ENCODE assay signal across 8 cellular contexts in the genomic region with DNA sequence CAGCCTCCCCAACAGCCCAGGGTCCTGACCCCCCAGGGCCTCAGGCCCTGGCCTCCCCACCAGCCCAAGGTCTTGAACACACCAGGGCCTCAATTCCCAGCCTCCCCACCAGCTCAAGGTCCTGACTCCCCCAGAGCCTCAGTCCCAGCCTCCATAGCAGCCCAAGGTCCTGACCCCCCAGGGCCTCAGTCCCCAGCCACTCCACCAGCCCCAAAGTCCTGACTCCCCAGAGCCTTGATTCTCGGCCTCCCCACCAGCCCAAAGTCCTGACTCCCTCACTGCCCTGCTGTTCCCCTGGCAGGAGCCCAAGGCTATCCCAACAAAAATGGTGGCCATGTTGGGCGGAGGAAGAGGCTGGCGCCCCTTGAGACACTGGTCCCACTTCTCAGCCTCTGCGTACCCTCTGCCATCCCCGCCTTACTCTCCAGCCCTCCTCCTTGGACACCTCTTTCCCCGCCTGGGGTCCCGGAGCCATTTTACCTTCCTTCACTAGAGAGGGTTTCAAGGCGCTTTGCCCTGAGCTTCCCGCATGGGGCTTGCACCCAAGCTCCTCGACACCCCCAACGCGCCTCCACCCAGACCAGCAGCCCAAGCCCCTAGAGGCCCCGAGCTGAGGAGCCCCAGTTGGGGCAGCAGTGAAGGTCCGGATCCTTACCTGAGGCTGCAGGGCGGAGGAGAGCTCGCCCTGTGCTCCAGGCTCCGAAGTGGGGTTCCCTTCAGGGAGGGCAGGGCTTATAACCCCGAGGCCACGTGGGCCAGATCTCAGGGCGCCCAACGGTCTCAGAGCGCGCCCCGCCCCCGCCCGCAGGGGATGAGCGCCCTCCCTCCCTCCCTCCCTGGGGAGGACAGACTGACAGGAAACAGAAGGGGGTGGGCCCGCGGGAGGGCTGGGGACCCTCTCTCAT. TPM values are rescaled to one million over a fixed set of nuclear protein-coding genes. Genes with fewer than 3 reads are reported as not detected.
DNase-seq lines count a peak whose midpoint lies in the region; ATAC-seq and TF ChIP-seq lines count a peak whose summit lies in the region.

No MANE protein-coding gene starts in this region.

- H3K9me3 Mint-ChIP-seq in mesothelial cell of epicardium = no peaks in the 10 kb centered on the region

- intact Hi-C loops in aorta (cut with DNase I) = no loop called here

- TF ChIP-seq CTCF in mesothelial cell of epicardium (IDR thresholded peaks at IDR 0.05; ENCODE audit: unreplicated experiment) = no peak

- H3K27ac Mint-ChIP-seq in mesothelial cell of epicardium = no peak overlapping the region

- H3K36me3 ChIP-seq in rectal smooth muscle tissue (ENCODE audit: control insufficient read depth, insufficient read depth, low read length) = no peaks in the 10 kb centered on the region
- H3K36me3 ChIP-seq in aorta (ENCODE audit: control insufficient read depth in 1 of 2, insufficient read depth in 2 of 2, low read length in 1 of 2) = no peaks in the 10 kb centered on the region

- WGBS in aorta, 2 donors = 84 to 91% methylated on average over 20 to 29 of the region's 29 CpGs

- H3K9me3 ChIP-seq in aorta (ENCODE audit: control insufficient read depth, low read length) = no peaks in the 10 kb centered on the region

- no peaks in the 10 kb centered on the region for H3K27me3 ChIP-seq in rectal smooth muscle tissue (ENCODE audit: control insufficient read depth, insufficient read depth, low read length)
- H3K27me3 ChIP-seq in aorta (ENCODE audit: control insufficient read depth in 1 of 2, insufficient read depth in 2 of 2, low read length in 1 of 2) = no peaks in the 10 kb centered on the region

- H3K4me1 ChIP-seq in rectal smooth muscle tissue (ENCODE audit: control insufficient read depth, insufficient read depth, low read length) = peaks cover 4% of the 10 kb centered on the region
- no peaks in the 10 kb centered on the region for H3K4me1 ChIP-seq in aorta (ENCODE audit: control insufficient read depth in 1 of 2, insufficient read depth in 2 of 2, low read length in 2 of 2)

- no peaks in the 10 kb centered on the region for H3K27me3 Mint-ChIP-seq in mesothelial cell of epicardium (ENCODE audit: low read depth)

- H3K4me3 ChIP-seq in rectal smooth muscle tissue (ENCODE audit: low read length) (peak overlapping the region; percentile 70), aorta (ENCODE audit: low read length in 2 of 2) (no peak overlapping the region)

- no peak overlapping the region for H3K4me3 Mint-ChIP-seq in mesothelial cell of epicardium

- H3K27ac ChIP-seq in rectal smooth muscle tissue (ENCODE audit: low read depth, low read length) = peak overlapping the region; percentile 17
- H3K27ac ChIP-seq in aorta (ENCODE audit: low read depth in 1 of 2, low read length in 2 of 2) = no peak overlapping the region

- peaks cover 26% of the 10 kb centered on the region for H3K4me1 Mint-ChIP-seq in mesothelial cell of epicardium

- peak; percentile 22 for ATAC-seq in HG03135 (IDR thresholded peaks at IDR 0.05; ENCODE audit: unreplicated experiment)
- ATAC-seq in aorta (ENCODE audit: low FRiP score) = peak; percentile 51

- no peaks in the 10 kb centered on the region for H3K36me3 Mint-ChIP-seq in mesothelial cell of epicardium

- peak overlapping the region; percentile 77 for H3K9ac ChIP-seq in rectal smooth muscle tissue (ENCODE audit: low read length)

- DNase-seq in CD1c-positive myeloid dendritic cell (ENCODE audit: extremely low spot score) (peak; percentile 91), aorta (peak; percentile 89), GOT3 (lab: John Stamatoyannopoulos, UW) (no peak), mesothelial cell of epicardium (ENCODE audit: low spot score in 2 of 2, unreplicated experiment in 2 of 2) (no peak)
- DNase-seq in activated CD4-positive, alpha-beta T cell treated with anti-CD3 and anti-CD28 coated beads for 1 hour = peak; percentile 93
- peak; percentile 76 for DNase-seq in effector CD4-positive, alpha-beta T cell

RNA-seq across cellular contexts. Expression of a gene that starts 3.5 kb away (rescaled TPM):
- total RNA-seq in aorta = 10 to 100 TPM in 1 of 2 donors, 1 to 10 TPM in 1; 9.0 to 21.0 TPM
- polyA plus RNA-seq in aorta = 10 to 100 TPM in 1 of 2 donors, 1 to 10 TPM in 1; 4.3 to 46.7 TPM
- total RNA-seq in mesothelial cell of epicardium = 87.2 to 88.8 TPM (median 88.4 TPM) in 3 replicates

RNA-seq across cellular contexts. Expression of a gene that starts 19.9 kb away (rescaled TPM):
- total RNA-seq in aorta (10 to 100 TPM; 38.4 to 56.3 TPM), mesothelial cell of epicardium (76.8 to 90.7 TPM (median 86.6 TPM) in 3 replicates)
- 10 to 100 TPM; 69.1 to 78.2 TPM for polyA plus RNA-seq in aorta

RNA-seq across cellular contexts. Expression of a gene that starts 51.3 kb away (rescaled TPM):
- under 1 TPM; 0.26 to 0.63 TPM for total RNA-seq in aorta
- polyA plus RNA-seq in aorta = under 1 TPM; 0.18 to 0.38 TPM
- total RNA-seq in mesothelial cell of epicardium = not detected in 3 replicates

Comparison
In these comparisons a context has a peak if more than half of its experiments do, and no peak if none do; other contexts are left out.
1. DNase-seq: peak in CD1c-positive myeloid dendritic cell (single experiment), activated CD4-positive, alpha-beta T cell treated with anti-CD3 and anti-CD28 coated beads for 1 hour (single experiment), effector CD4-positive, alpha-beta T cell (single experiment) and aorta (2 of 2); none in GOT3 (single experiment) and mesothelial cell of epicardium (0 of 2).